13 cellular contexts compared by ENCODE assay signal in genomic region chr2:160073284-160073888, GRCh38. TPM values are rescaled to one million over a fixed set of nuclear protein-coding genes. Genes with fewer than 3 reads are reported as not detected.
"Had no signal": no experiment of that assay in that cellular context is flagged by ENCODE, and none has a peak within 500 bp of the region (broad histone marks: within the 10 kb centered on the region; RNA-seq: fewer than 3 reads in every experiment).

No MANE protein-coding gene starts in this region.

- H3K36me3 ChIP-seq: esophagus squamous epithelium, sigmoid colon, stomach had no signal

- H3K4me1 ChIP-seq: sigmoid colon had no signal

- DNase-seq: central memory CD4-positive, alpha-beta T cell; effector memory CD4-positive, alpha-beta T cell; esophagus squamous epithelium; kidney; mammary epithelial cell; natural killer cell; posterior cingulate gyrus; sigmoid colon; stimulated activated CD4-positive, alpha-beta T cell treated with anti-CD3 and anti-CD28 coated beads, Interleukin-12 subunit alpha, Interleukin-12 subunit beta, amount 100 ng/mL, for 4 hours; stimulated activated naive CD4-positive, alpha-beta T cell; stomach; substantia nigra had no signal

- H3K27ac ChIP-seq: esophagus squamous epithelium, sigmoid colon, stomach had no signal

- ATAC-seq: natural killer cell had no signal

- H3K9me3 ChIP-seq: esophagus squamous epithelium, sigmoid colon, stomach had no signal

- H3K4me3 ChIP-seq: esophagus squamous epithelium, sigmoid colon, skin epidermis, stomach had no signal

- H3K27me3 ChIP-seq: esophagus squamous epithelium, sigmoid colon, stomach had no signal

RNA-seq across cellular contexts. Expression of gene PLA2R1, which starts 11.0 kb away (rescaled TPM):
- total RNA-seq: natural killer cell had no signal
